Comparison of ENCODE assay signal across 9 cellular contexts in the genomic region with DNA sequence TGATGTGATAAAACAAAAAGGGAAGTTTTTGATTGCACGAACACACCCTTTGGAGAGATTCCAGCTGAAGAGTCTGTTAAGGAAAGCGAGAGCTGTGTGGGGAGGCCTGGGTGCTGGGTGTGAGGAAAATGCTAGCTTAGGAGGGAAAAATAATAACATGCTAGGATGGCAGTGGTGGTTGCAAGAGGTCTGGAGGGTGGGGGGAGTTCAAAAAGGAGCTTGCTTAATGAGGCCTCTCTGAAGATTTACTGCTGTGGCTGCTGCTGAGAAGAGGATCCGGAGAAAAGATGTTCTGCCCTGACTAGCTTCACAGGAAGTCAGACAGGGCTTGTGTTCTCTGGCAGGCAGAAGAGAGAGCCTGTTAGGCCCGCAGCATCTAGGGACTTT.
DNase-seq lines count a peak whose midpoint lies in the region; ATAC-seq and TF ChIP-seq lines count a peak whose summit lies in the region.
"Had no signal": no experiment of that assay in that cellular context is flagged by ENCODE, and none has a peak within 500 bp of the region (broad histone marks: within the 10 kb centered on the region; RNA-seq: fewer than 3 reads in every experiment).

No MANE protein-coding gene starts in this region.

- H3K9me3 Mint-ChIP-seq in activated CD4-positive, alpha-beta T cell treated with anti-CD3 and anti-CD28 coated beads, Interleukin-2, amount 10 ng/mL, durations not matched to agents 24 days and 14 days: peaks cover 7% of the 10 kb centered on the region
- no peaks in the 10 kb centered on the region for H3K9me3 Mint-ChIP-seq in WTC11

- H3K36me3 ChIP-seq in skeletal muscle tissue (ENCODE audit: control insufficient read depth in 3 of 3, insufficient read depth in 3 of 3, low read length in 3 of 3): no peaks in the 10 kb centered on the region

- ATAC-seq in foreskin keratinocyte (peak; percentile 19), HG03521 (IDR thresholded peaks at IDR 0.05; ENCODE audit: unreplicated experiment) (no peak), WTC11 (no peak), HG02885 (IDR thresholded peaks at IDR 0.05; ENCODE audit: poor library complexity, unreplicated experiment) (no peak)

- POLR2A ChIA-PET in WTC11 (lab: Charles Lee): no interaction called here

- no peak overlapping the region for H3K9ac ChIP-seq in skeletal muscle tissue (ENCODE audit: low read depth in 1 of 3, low read length in 3 of 3)

- H3K4me3 Mint-ChIP-seq in activated CD4-positive, alpha-beta T cell treated with anti-CD3 and anti-CD28 coated beads, Interleukin-2, amount 10 ng/mL, durations not matched to agents 24 days and 14 days: no peak overlapping the region
- no peak overlapping the region for H3K4me3 Mint-ChIP-seq in WTC11

- peak overlapping the region; percentile 53 for H3K27ac Mint-ChIP-seq in activated CD4-positive, alpha-beta T cell treated with anti-CD3 and anti-CD28 coated beads, Interleukin-2, amount 10 ng/mL, durations not matched to agents 24 days and 14 days
- no peak overlapping the region for H3K27ac Mint-ChIP-seq in WTC11

- H3K27ac ChIP-seq in foreskin keratinocyte (no peak overlapping the region), skeletal muscle tissue (ENCODE audit: low read depth, low read length) (peak overlapping the region; percentile 54)

- intact Hi-C loops in activated CD4-positive, alpha-beta T cell treated with anti-CD3 and anti-CD28 coated beads, Interleukin-2, amount 10 ng/mL, durations not matched to agents 24 days and 14 days (cut with micrococcal nuclease): no loop called here

- H3K4me1 ChIP-seq in foreskin keratinocyte (peaks cover 18% of the 10 kb centered on the region), skeletal muscle tissue (ENCODE audit: control insufficient read depth in 3 of 3, insufficient read depth in 3 of 3, low read length in 3 of 3) (peaks cover 6 to 17% (median 9%) of the 10 kb centered on the region in 3 donors)

- TF ChIP-seq CTCF in foreskin keratinocyte (conservative IDR thresholded peaks at IDR 0.05) (no peak), WTC11 (IDR thresholded peaks at IDR 0.05) (no peak)

- peak; percentile 68 for DNase-seq in activated CD4-positive, alpha-beta T cell treated with anti-CD3 and anti-CD28 coated beads, Interleukin-2, amount 10 ng/mL, durations not matched to agents 24 days and 14 days
- no peak for DNase-seq in activated CD4-positive, alpha-beta T cell treated with anti-CD3 and anti-CD28 coated beads, Interleukin-2, amount 50 U/mL, for 4 hours
- DNase-seq in SK-N-DZ (ENCODE audit: low spot score): peak; percentile 31
- peak in 1 of 2 donors; percentile 34 for DNase-seq in foreskin keratinocyte
- no peak for DNase-seq in WTC11 (ENCODE audit: low spot score)
- DNase-seq: cortex of kidney had no signal

- H3K9me3 ChIP-seq in skeletal muscle tissue (ENCODE audit: control insufficient read depth in 3 of 3, low read length in 3 of 3): no peaks in the 10 kb centered on the region

- H3K4me3 ChIP-seq in skeletal muscle tissue (ENCODE audit: low read length in 3 of 3): peak overlapping the region in 1 of 3 donors; percentile 7

- H3K27me3 ChIP-seq in foreskin keratinocyte (no peaks in the 10 kb centered on the region), skeletal muscle tissue (ENCODE audit: control insufficient read depth in 3 of 3, insufficient read depth in 3 of 3, low read length in 3 of 3) (no peaks in the 10 kb centered on the region)

- CTCF ChIA-PET in WTC11 (lab: Charles Lee): no interaction called here

- peaks cover 1% of the 10 kb centered on the region for H3K36me3 Mint-ChIP-seq in activated CD4-positive, alpha-beta T cell treated with anti-CD3 and anti-CD28 coated beads, Interleukin-2, amount 10 ng/mL, durations not matched to agents 24 days and 14 days (ENCODE audit: low read depth)
- no peaks in the 10 kb centered on the region for H3K36me3 Mint-ChIP-seq in WTC11

- peaks cover 3% of the 10 kb centered on the region for H3K27me3 Mint-ChIP-seq in activated CD4-positive, alpha-beta T cell treated with anti-CD3 and anti-CD28 coated beads, Interleukin-2, amount 10 ng/mL, durations not matched to agents 24 days and 14 days
- H3K27me3 Mint-ChIP-seq in WTC11 (ENCODE audit: low read depth): no peaks in the 10 kb centered on the region; the same call in 1 of the 2 replicates

- peaks cover 12% of the 10 kb centered on the region for H3K4me1 Mint-ChIP-seq in activated CD4-positive, alpha-beta T cell treated with anti-CD3 and anti-CD28 coated beads, Interleukin-2, amount 10 ng/mL, durations not matched to agents 24 days and 14 days
- H3K4me1 Mint-ChIP-seq in WTC11: peaks cover 21% of the 10 kb centered on the region

TF ChIP-seq in WTC11, 78 proteins besides CTCF, POLR2A, EP300 and RAD21:
- no peak for TF ChIP-seq EMX1 (CRISPR knock-in tag; IDR thresholded peaks at IDR 0.05)
- TF ChIP-seq FOXJ3 (CRISPR knock-in tag; IDR thresholded peaks at IDR 0.05; ENCODE audit: borderline replicate concordance): no peak
- TF ChIP-seq NFE2L1 (CRISPR knock-in tag; IDR thresholded peaks at IDR 0.05): no peak
- no peak for TF ChIP-seq ZNF138 (CRISPR knock-in tag; conservative IDR thresholded peaks at IDR 0.05)
- TF ChIP-seq, protein P1, sequence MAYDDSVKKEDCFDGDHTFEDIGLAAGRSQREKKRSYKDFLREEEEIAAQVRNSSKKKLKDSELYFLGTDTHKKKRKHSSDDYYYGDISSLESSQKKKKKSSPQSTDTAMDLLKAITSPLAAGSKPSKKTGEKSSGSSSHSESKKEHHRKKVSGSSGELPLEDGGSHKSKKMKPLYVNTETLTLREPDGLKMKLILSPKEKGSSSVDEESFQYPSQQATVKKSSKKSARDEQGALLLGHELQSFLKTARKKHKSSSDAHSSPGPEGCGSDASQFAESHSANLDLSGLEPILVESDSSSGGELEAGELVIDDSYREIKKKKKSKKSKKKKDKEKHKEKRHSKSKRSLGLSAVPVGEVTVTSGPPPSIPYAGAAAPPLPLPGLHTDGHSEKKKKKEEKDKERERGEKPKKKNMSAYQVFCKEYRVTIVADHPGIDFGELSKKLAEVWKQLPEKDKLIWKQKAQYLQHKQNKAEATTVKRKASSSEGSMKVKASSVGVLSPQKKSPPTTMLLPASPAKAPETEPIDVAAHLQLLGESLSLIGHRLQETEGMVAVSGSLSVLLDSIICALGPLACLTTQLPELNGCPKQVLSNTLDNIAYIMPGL (CRISPR knock-in tag; IDR thresholded peaks at IDR 0.05): no peak
- TF ChIP-seq, protein P2, sequence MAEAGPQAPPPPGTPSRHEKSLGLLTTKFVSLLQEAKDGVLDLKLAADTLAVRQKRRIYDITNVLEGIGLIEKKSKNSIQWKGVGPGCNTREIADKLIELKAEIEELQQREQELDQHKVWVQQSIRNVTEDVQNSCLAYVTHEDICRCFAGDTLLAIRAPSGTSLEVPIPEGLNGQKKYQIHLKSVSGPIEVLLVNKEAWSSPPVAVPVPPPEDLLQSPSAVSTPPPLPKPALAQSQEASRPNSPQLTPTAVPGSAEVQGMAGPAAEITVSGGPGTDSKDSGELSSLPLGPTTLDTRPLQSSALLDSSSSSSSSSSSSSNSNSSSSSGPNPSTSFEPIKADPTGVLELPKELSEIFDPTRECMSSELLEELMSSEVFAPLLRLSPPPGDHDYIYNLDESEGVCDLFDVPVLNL (CRISPR knock-in tag; IDR thresholded peaks at IDR 0.05; ENCODE audit: borderline replicate concordance, low read depth): no peak
- no peak for TF ChIP-seq ELF4 (CRISPR knock-in tag; IDR thresholded peaks at IDR 0.05; ENCODE audit: low read depth)
- TF ChIP-seq TCF7 (CRISPR knock-in tag; IDR thresholded peaks at IDR 0.05; ENCODE audit: low read depth): no peak
- no peak for TF ChIP-seq CREM (CRISPR knock-in tag; IDR thresholded peaks at IDR 0.05)
- no peak for TF ChIP-seq SMAD3 (CRISPR knock-in tag; IDR thresholded peaks at IDR 0.05; ENCODE audit: borderline replicate concordance)
- no peak for TF ChIP-seq PREB (CRISPR knock-in tag; IDR thresholded peaks at IDR 0.05; ENCODE audit: borderline replicate concordance)
- TF ChIP-seq ATF3 (CRISPR knock-in tag; conservative IDR thresholded peaks at IDR 0.05): no peak
- TF ChIP-seq JAZF1 (CRISPR knock-in tag; IDR thresholded peaks at IDR 0.05): no peak
- TF ChIP-seq SOX15 (CRISPR knock-in tag; IDR thresholded peaks at IDR 0.05): no peak
- TF ChIP-seq ZNF416 (CRISPR knock-in tag; IDR thresholded peaks at IDR 0.05): no peak
- TF ChIP-seq NFYB (CRISPR knock-in tag; conservative IDR thresholded peaks at IDR 0.05; ENCODE audit: low read depth): no peak
- no peak for TF ChIP-seq GABPB1 (CRISPR knock-in tag; IDR thresholded peaks at IDR 0.05)

Comparison
In these comparisons a context has a peak if more than half of its experiments do, and no peak if none do; other contexts are left out.
1. DNase-seq: peak in activated CD4-positive, alpha-beta T cell treated with anti-CD3 and anti-CD28 coated beads, Interleukin-2, amount 10 ng/mL, durations not matched to agents 24 days and 14 days (single experiment) and SK-N-DZ (single experiment); none in activated CD4-positive, alpha-beta T cell treated with anti-CD3 and anti-CD28 coated beads, Interleukin-2, amount 50 U/mL, for 4 hours (0 of 2) and WTC11 (single experiment).